8 cellular contexts compared by ENCODE assay signal in genomic region chr17:15787363-15788075, GRCh38. TPM values are rescaled to one million over a fixed set of nuclear protein-coding genes. Genes with fewer than 3 reads are reported as not detected.
"Had no signal": no experiment of that assay in that cellular context is flagged by ENCODE, and none has a peak within 500 bp of the region (broad histone marks: within the 10 kb centered on the region; RNA-seq: fewer than 3 reads in every experiment).

No MANE protein-coding gene starts in this region.

RNA-seq across cellular contexts. Expression of gene TBC1D26, which starts 55.4 kb away (rescaled TPM):
- total RNA-seq: natural killer cell treated with Interleukin-12 subunit alpha and Interleukin-12 subunit beta and Interleukin-15 and Interleukin-18, amount 100 ng/mL, for 72 hours; osteoblast; pancreas; posterior vena cava; psoas muscle; renal cortical epithelial cell; smooth muscle cell had no signal
- polyA plus RNA-seq: naive thymus-derived CD8-positive, alpha-beta T cell had no signal
